ENCODE assay signal across 14 cellular contexts in the genomic region with DNA sequence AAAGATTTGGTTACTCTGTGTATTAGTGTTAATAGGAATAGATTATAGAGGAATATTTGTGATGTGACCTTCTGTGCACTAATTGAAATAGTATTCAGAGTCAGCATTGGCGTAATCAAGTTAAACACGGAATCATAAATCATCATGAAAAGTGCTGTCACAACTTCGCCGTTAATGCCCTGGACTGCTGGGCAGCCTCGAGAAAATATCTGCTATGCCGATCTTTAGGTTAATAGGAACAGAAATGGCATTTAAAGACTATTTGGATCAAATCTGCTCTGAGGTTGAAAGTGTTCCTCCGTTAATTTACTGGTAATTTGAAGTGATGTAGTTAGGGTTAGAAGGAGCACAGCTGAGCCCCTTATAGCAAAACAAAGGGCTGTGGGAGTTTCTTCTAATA.
"Had no signal": no experiment of that assay in that cellular context is flagged by ENCODE, and none has a peak within 500 bp of the region (broad histone marks: within the 10 kb centered on the region; RNA-seq: fewer than 3 reads in every experiment).

No MANE protein-coding gene starts in this region.

- H3K27ac ChIP-seq: esophagus muscularis mucosa, stomach, thoracic aorta had no signal

- H3K4me1 Mint-ChIP-seq: activated CD8-positive, alpha-beta memory T cell treated with anti-CD3 and anti-CD28 coated beads, Interleukin-2, amount 10 ng/mL, durations not matched to agents 7 days and 5 days; activated naive CD4-positive, alpha-beta T cell treated with anti-CD3 and anti-CD28 coated beads, Interleukin-2, amount 50 U/mL, for 24 hours had no signal

- H3K36me3 Mint-ChIP-seq: activated CD8-positive, alpha-beta memory T cell treated with anti-CD3 and anti-CD28 coated beads, Interleukin-2, amount 10 ng/mL, durations not matched to agents 7 days and 5 days; activated naive CD4-positive, alpha-beta T cell treated with anti-CD3 and anti-CD28 coated beads, Interleukin-2, amount 50 U/mL, for 24 hours had no signal

- ATAC-seq: activated CD8-positive, alpha-beta memory T cell treated with anti-CD3 and anti-CD28 coated beads, Interleukin-2, amount 10 ng/mL, durations not matched to agents 7 days and 5 days had no signal

- H3K36me3 ChIP-seq: esophagus muscularis mucosa, stomach, thoracic aorta had no signal

- H3K4me3 Mint-ChIP-seq: activated CD8-positive, alpha-beta memory T cell treated with anti-CD3 and anti-CD28 coated beads, Interleukin-2, amount 10 ng/mL, durations not matched to agents 7 days and 5 days; activated naive CD4-positive, alpha-beta T cell treated with anti-CD3 and anti-CD28 coated beads, Interleukin-2, amount 50 U/mL, for 24 hours; activated T-cell treated with anti-CD3 and anti-CD28 coated beads, Interleukin-2, amount 50 U/mL, for 24 hours; dendritic cell treated with granulocyte-macrophage colony-stimulating factor and Interleukin-4, amounts not matched to agents 40 ng/mL and 50 ng/mL, for 4 days; nephron progenitor cell had no signal

- H3K4me3 ChIP-seq: esophagus muscularis mucosa, thoracic aorta had no signal

- DNase-seq: activated CD4-positive, alpha-beta T cell treated with anti-CD3 and anti-CD28 coated beads, Interleukin-2, amount 50 U/mL, for 4 hours; activated CD4-positive, CD25-positive, alpha-beta regulatory T cell treated with anti-CD3 and anti-CD28 coated beads, Interleukin-2, amount 50 U/mL, for 72 hours; activated CD8-positive, alpha-beta memory T cell treated with anti-CD3 and anti-CD28 coated beads, Interleukin-2, amount 10 ng/mL, durations not matched to agents 7 days and 5 days; activated effector memory CD4-positive, alpha-beta T cell treated with Interleukin-2 at 50 U/mL for 16 hours; activated T-cell treated with anti-CD3 and anti-CD28 coated beads, Interleukin-2, amount 50 U/mL, for 24 hours; amygdala; cerebellar nuclear complex; mesendoderm; nephron progenitor cell; stomach had no signal

- H3K27me3 ChIP-seq: esophagus muscularis mucosa, stomach had no signal

- H3K9me3 Mint-ChIP-seq: activated naive CD4-positive, alpha-beta T cell treated with anti-CD3 and anti-CD28 coated beads, Interleukin-2, amount 50 U/mL, for 24 hours; activated T-cell treated with anti-CD3 and anti-CD28 coated beads, Interleukin-2, amount 50 U/mL, for 24 hours; dendritic cell treated with granulocyte-macrophage colony-stimulating factor and Interleukin-4, amounts not matched to agents 40 ng/mL and 50 ng/mL, for 4 days; nephron progenitor cell had no signal

- H3K27ac Mint-ChIP-seq: activated CD8-positive, alpha-beta memory T cell treated with anti-CD3 and anti-CD28 coated beads, Interleukin-2, amount 10 ng/mL, durations not matched to agents 7 days and 5 days; activated naive CD4-positive, alpha-beta T cell treated with anti-CD3 and anti-CD28 coated beads, Interleukin-2, amount 50 U/mL, for 24 hours; activated T-cell treated with anti-CD3 and anti-CD28 coated beads, Interleukin-2, amount 50 U/mL, for 24 hours; dendritic cell treated with granulocyte-macrophage colony-stimulating factor and Interleukin-4, amounts not matched to agents 40 ng/mL and 50 ng/mL, for 4 days; nephron progenitor cell had no signal

- H3K4me1 ChIP-seq: esophagus muscularis mucosa, stomach had no signal

- H3K9me3 ChIP-seq: esophagus muscularis mucosa, stomach, thoracic aorta had no signal

- H3K27me3 Mint-ChIP-seq: activated CD8-positive, alpha-beta memory T cell treated with anti-CD3 and anti-CD28 coated beads, Interleukin-2, amount 10 ng/mL, durations not matched to agents 7 days and 5 days; activated T-cell treated with anti-CD3 and anti-CD28 coated beads, Interleukin-2, amount 50 U/mL, for 24 hours; dendritic cell treated with granulocyte-macrophage colony-stimulating factor and Interleukin-4, amounts not matched to agents 40 ng/mL and 50 ng/mL, for 4 days had no signal
